In the genomic region with DNA sequence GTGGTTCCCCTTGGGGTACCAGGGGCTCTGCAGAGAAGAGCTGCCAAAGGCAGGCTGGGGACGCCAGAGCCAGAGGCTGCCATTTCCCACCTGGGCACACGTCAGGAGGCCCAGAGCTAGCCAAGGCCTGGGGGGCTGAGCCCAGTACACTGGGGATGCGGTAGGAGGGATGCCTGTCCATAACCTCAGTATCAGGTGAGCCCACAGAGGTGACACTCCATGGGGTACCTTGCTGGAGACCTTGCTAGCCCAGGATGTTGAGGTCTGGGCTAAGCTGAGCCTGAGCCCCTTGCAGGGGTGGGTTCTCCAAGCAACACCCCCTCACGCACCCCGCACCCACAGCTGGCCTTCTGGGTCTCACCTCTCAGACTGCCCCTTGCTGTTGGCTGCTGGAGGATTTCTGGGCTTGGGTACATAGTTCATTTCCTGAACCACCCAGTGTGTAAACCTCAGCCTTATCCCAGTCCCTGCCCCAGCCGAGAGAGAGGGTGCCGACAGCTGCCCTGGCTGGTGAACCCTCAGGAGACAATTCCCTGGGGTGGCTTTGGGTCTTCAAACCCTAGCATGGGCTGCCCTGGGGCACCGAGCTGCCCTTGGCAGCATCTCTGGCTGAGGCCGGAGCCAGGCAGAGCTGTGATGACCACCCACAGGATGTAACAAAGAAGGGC, we compare ENCODE assay signal across 19 cellular contexts.
DNase-seq lines count a peak whose midpoint lies in the region; ATAC-seq and TF ChIP-seq lines count a peak whose summit lies in the region.
"Had no signal": no experiment of that assay in that cellular context is flagged by ENCODE, and none has a peak within 500 bp of the region (broad histone marks: within the 10 kb centered on the region; RNA-seq: fewer than 3 reads in every experiment).

No MANE protein-coding gene starts in this region.

- peak overlapping the region; percentile 21 to 72 (median 52) for H3K4me3 Mint-ChIP-seq in immature natural killer cell

- H3K4me1 Mint-ChIP-seq in immature natural killer cell = no peaks in the 10 kb centered on the region
- H3K4me1 Mint-ChIP-seq: IgD-negative memory B cell had no signal

- no peaks in the 10 kb centered on the region for H3K36me3 ChIP-seq in BLaER1
- no peaks in the 10 kb centered on the region for H3K36me3 ChIP-seq in RWPE2 (ENCODE audit: low read depth)
- no peaks in the 10 kb centered on the region for H3K36me3 ChIP-seq in neural cell (ENCODE audit: insufficient read depth, low read length)
- H3K36me3 ChIP-seq: sigmoid colon, upper lobe of right lung, WERI-Rb-1 had no signal

- DNase-seq in RWPE2 (ENCODE audit: low spot score) = peak; percentile 42
- no peak for DNase-seq in immature natural killer cell
- DNase-seq in globus pallidus (ENCODE audit: low spot score) = no peak
- no peak for DNase-seq in DMS 273 (lab: John Stamatoyannopoulos, UW; ENCODE audit: unreplicated experiment)
- no peak for DNase-seq in hippocampal formation (lab: John Stamatoyannopoulos, UW)
- no peak for DNase-seq in AG08395 (ENCODE audit: low spot score)
- DNase-seq: activated CD8-positive, alpha-beta T cell treated with anti-CD3 and anti-CD28 coated beads for 36 hours; H7; MM.1S; NCI-H187 treated with DMSO at 0.1 percent for 48 hours; NCI-H510A; sigmoid colon; upper lobe of right lung; WERI-Rb-1 had no signal

- H3K4me3 ChIP-seq in BLaER1 (0 out of 2 replicates have a peak overlapping the region, but pooled peaks have one; percentile 72), RWPE2 (ENCODE audit: severe bottlenecking) (no peak overlapping the region), neural cell (ENCODE audit: low read length) (no peak overlapping the region)
- H3K4me3 ChIP-seq: sigmoid colon, upper lobe of right lung had no signal

- TF ChIP-seq CTCF in RWPE2 (IDR thresholded peaks at IDR 0.05; ENCODE audit: poor library complexity, severe bottlenecking) (no peak), neural cell (IDR thresholded peaks at IDR 0.05; ENCODE audit: poor library complexity, severe bottlenecking) (no peak)

- H3K27me3 Mint-ChIP-seq in immature natural killer cell (ENCODE audit: low read depth in 3 of 3) = peaks cover 0 to 2% (median under 1%) of the 10 kb centered on the region in 3 donors

- H3K9me3 ChIP-seq in BLaER1 (no peaks in the 10 kb centered on the region), RWPE2 (ENCODE audit: severe bottlenecking) (no peaks in the 10 kb centered on the region), neural cell (ENCODE audit: low read length) (no peaks in the 10 kb centered on the region)
- H3K9me3 ChIP-seq: sigmoid colon, upper lobe of right lung had no signal

- no peaks in the 10 kb centered on the region for H3K9me3 Mint-ChIP-seq in immature natural killer cell
- H3K9me3 Mint-ChIP-seq: activated CD8-positive, alpha-beta T cell treated with anti-CD3 and anti-CD28 coated beads for 36 hours; stimulated activated naive CD8-positive, alpha-beta T cell treated with anti-CD3 and anti-CD28 coated beads, Interleukin-15, Interleukin-2, amounts not matched to agents 100 ng/mL and 50 ng/mL, for 24 hours had no signal

- H3F3A ChIP-seq in neural cell (ENCODE audit: insufficient read depth, low read length, poor library complexity, severe bottlenecking) = no peaks in the 10 kb centered on the region

- no peak for TF ChIP-seq RAD21 in neural cell (conservative IDR thresholded peaks at IDR 0.05)

- H2AFZ ChIP-seq in neural cell (ENCODE audit: low read depth, low read length) = no peak overlapping the region

- H3K9ac ChIP-seq in BLaER1 (peak overlapping the region; percentile 89; the same call in 1 of the 2 replicates), neural cell (ENCODE audit: low read length) (no peak overlapping the region)

- no peaks in the 10 kb centered on the region for H3K27me3 ChIP-seq in BLaER1
- H3K27me3 ChIP-seq in RWPE2 (ENCODE audit: insufficient read depth, poor library complexity, severe bottlenecking) = no peaks in the 10 kb centered on the region
- H3K27me3 ChIP-seq in neural cell (ENCODE audit: insufficient read depth, low read depth, low read length) = no peaks in the 10 kb centered on the region
- H3K27me3 ChIP-seq: sigmoid colon, upper lobe of right lung had no signal

- H3K4me1 ChIP-seq in BLaER1 (peaks cover 53% of the 10 kb centered on the region), RWPE2 (ENCODE audit: insufficient read depth, poor library complexity, severe bottlenecking) (no peaks in the 10 kb centered on the region)

- no peak overlapping the region for H3K27ac Mint-ChIP-seq in immature natural killer cell
- H3K27ac Mint-ChIP-seq: activated CD8-positive, alpha-beta T cell treated with anti-CD3 and anti-CD28 coated beads for 36 hours; IgD-negative memory B cell; stimulated activated naive CD8-positive, alpha-beta T cell treated with anti-CD3 and anti-CD28 coated beads, Interleukin-15, Interleukin-2, amounts not matched to agents 100 ng/mL and 50 ng/mL, for 24 hours had no signal

- no peak for TF ChIP-seq EP300 in neural cell (conservative IDR thresholded peaks at IDR 0.05; ENCODE audit: poor library complexity, severe bottlenecking)

- peak overlapping the region; percentile 93 for H3K27ac ChIP-seq in BLaER1
- no peak overlapping the region for H3K27ac ChIP-seq in RWPE2 (ENCODE audit: poor library complexity, severe bottlenecking)
- H3K27ac ChIP-seq in neural cell (ENCODE audit: low read length) = peak overlapping the region; percentile 97
- H3K27ac ChIP-seq: sigmoid colon, WERI-Rb-1 had no signal

- no peaks in the 10 kb centered on the region for H3K79me2 ChIP-seq in neural cell (replicated peaks; ENCODE audit: insufficient read depth, low read length)

- H3K4me2 ChIP-seq in BLaER1 = peak overlapping the region; percentile 96
- no peak overlapping the region for H3K4me2 ChIP-seq in neural cell (ENCODE audit: low read length)

- H3K9me2 ChIP-seq in neural cell (ENCODE audit: insufficient read depth, low read length) = no peaks in the 10 kb centered on the region

- H3K36me3 Mint-ChIP-seq in immature natural killer cell = no peaks in the 10 kb centered on the region
- H3K36me3 Mint-ChIP-seq: IgD-negative memory B cell had no signal

- H4K20me1 ChIP-seq in BLaER1 = no peaks in the 10 kb centered on the region
- no peaks in the 10 kb centered on the region for H4K20me1 ChIP-seq in neural cell (ENCODE audit: insufficient read depth)

- ATAC-seq in RWPE2 (ENCODE audit: low read depth) = no peak
- ATAC-seq: activated CD8-positive, alpha-beta T cell treated with anti-CD3 and anti-CD28 coated beads for 36 hours; Right ventricle myocardium inferior; upper lobe of right lung had no signal

TF ChIP-seq in neural cell, 6 proteins besides CTCF, POLR2A, EP300 and RAD21:
- no peak for TF ChIP-seq POLR2AphosphoS5 (IDR thresholded peaks at IDR 0.05)
- TF ChIP-seq, protein P1, sequence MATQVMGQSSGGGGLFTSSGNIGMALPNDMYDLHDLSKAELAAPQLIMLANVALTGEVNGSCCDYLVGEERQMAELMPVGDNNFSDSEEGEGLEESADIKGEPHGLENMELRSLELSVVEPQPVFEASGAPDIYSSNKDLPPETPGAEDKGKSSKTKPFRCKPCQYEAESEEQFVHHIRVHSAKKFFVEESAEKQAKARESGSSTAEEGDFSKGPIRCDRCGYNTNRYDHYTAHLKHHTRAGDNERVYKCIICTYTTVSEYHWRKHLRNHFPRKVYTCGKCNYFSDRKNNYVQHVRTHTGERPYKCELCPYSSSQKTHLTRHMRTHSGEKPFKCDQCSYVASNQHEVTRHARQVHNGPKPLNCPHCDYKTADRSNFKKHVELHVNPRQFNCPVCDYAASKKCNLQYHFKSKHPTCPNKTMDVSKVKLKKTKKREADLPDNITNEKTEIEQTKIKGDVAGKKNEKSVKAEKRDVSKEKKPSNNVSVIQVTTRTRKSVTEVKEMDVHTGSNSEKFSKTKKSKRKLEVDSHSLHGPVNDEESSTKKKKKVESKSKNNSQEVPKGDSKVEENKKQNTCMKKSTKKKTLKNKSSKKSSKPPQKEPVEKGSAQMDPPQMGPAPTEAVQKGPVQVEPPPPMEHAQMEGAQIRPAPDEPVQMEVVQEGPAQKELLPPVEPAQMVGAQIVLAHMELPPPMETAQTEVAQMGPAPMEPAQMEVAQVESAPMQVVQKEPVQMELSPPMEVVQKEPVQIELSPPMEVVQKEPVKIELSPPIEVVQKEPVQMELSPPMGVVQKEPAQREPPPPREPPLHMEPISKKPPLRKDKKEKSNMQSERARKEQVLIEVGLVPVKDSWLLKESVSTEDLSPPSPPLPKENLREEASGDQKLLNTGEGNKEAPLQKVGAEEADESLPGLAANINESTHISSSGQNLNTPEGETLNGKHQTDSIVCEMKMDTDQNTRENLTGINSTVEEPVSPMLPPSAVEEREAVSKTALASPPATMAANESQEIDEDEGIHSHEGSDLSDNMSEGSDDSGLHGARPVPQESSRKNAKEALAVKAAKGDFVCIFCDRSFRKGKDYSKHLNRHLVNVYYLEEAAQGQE (IDR thresholded peaks at IDR 0.05; ENCODE audit: borderline replicate concordance) = no peak
- no peak for TF ChIP-seq SMC3 (conservative IDR thresholded peaks at IDR 0.05; ENCODE audit: poor library complexity)
- no peak for TF ChIP-seq EZH2 (IDR thresholded peaks at IDR 0.05; ENCODE audit: borderline replicate concordance, insufficient read depth, low read length, poor library complexity, severe bottlenecking)
